In the genomic region with DNA sequence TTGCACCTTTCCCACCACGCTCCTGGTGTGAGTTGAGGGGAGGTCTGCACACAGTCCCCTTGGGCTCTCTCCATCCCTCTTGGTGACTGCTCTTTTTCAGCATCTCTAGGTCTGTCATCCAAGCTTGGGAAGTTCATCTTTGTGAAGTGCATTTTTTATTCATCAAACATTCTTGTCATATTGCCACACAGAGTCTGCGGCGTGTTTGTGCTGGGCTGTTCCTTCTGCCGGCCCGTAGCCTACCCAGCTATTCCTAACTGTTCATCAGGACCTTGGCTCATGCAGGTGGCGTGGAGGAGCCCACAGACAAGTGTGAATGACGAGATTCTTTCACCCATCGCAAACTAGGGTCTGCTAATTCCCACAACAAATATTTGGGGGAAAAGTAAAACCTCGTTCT, we compare ENCODE assay signal across 17 cellular contexts.
A peak's percentile ranks its signal among the peaks of the same experiment; 100 is the strongest.
DNase-seq lines count a peak whose midpoint lies in the region; ATAC-seq and TF ChIP-seq lines count a peak whose summit lies in the region.
"Had no signal": no experiment of that assay in that cellular context is flagged by ENCODE, and none has a peak within 500 bp of the region (broad histone marks: within the 10 kb centered on the region; RNA-seq: fewer than 3 reads in every experiment).

No MANE protein-coding gene starts in this region.

- H3K27me3 ChIP-seq in BLaER1 treated with 17β-estradiol and CSF1 and Interleukin-3, amounts not matched to agents 10 nM and 100 nM = no peaks in the 10 kb centered on the region
- H3K27me3 ChIP-seq: BLaER1 had no signal

- intact Hi-C loops in activated B cell treated with CpG ODN at 0.5 μM for 24 hours (cut with micrococcal nuclease) = no loop called here

- H3K27ac ChIP-seq in BLaER1 treated with 17β-estradiol and CSF1 and Interleukin-3, amounts not matched to agents 10 nM and 100 nM = 0 out of 22 replicates have a peak overlapping the region, but pooled peaks of 1 of the 11 experiments have one; percentile 49
- H3K27ac ChIP-seq: BLaER1 had no signal

- H3K27me3 Mint-ChIP-seq in activated B cell treated with CpG ODN at 0.5 μM for 24 hours (no peaks in the 10 kb centered on the region), osteocyte (ENCODE audit: unreplicated experiment) (no peaks in the 10 kb centered on the region)
- no peaks in the 10 kb centered on the region for H3K27me3 Mint-ChIP-seq in stimulated activated memory B cell treated with anti-CD40 and anti-IgM and Interleukin-4, amounts not matched to agents 10 μg/mL and 1 μg/mL and 100 μg/mL, for 72 hours

- H3K27ac Mint-ChIP-seq in activated B cell treated with CpG ODN at 0.5 μM for 24 hours (peak overlapping the region; percentile 41), osteocyte (ENCODE audit: unreplicated experiment) (no peak overlapping the region)
- H3K27ac Mint-ChIP-seq in stimulated activated memory B cell treated with anti-CD40 and anti-IgM and Interleukin-4, amounts not matched to agents 10 μg/mL and 1 μg/mL and 100 μg/mL, for 72 hours = peak overlapping the region; percentile 73
- H3K27ac Mint-ChIP-seq: CD8-positive, alpha-beta T cell had no signal

- DNase-seq in EH (ENCODE audit: low read depth) (peak; percentile 3), activated B cell treated with CpG ODN at 0.5 μM for 24 hours (no peak), osteocyte (ENCODE audit: extremely low spot score, unreplicated experiment) (no peak), NCI-H748 treated with DMSO at 0.1 percent for 48 hours (lab: John Stamatoyannopoulos, UW) (no peak)
- DNase-seq: 8988T; CD8-positive, alpha-beta T cell; DMS 273 treated with DMSO at 0.1 percent for 48 hours; DMS53; DND-41; GDM1; GOT3; KG1 had no signal

- H3K4me1 ChIP-seq in BLaER1 treated with 17β-estradiol and CSF1 and Interleukin-3, amounts not matched to agents 10 nM and 100 nM = peaks cover 43 to 56% (median 49%) of the 10 kb centered on the region in 10 experiments
- H3K4me1 ChIP-seq: HAP-1 had no signal

- no peaks in the 10 kb centered on the region for H3K36me3 Mint-ChIP-seq in activated B cell treated with CpG ODN at 0.5 μM for 24 hours (ENCODE audit: low read depth)
- no peaks in the 10 kb centered on the region for H3K36me3 Mint-ChIP-seq in stimulated activated memory B cell treated with anti-CD40 and anti-IgM and Interleukin-4, amounts not matched to agents 10 μg/mL and 1 μg/mL and 100 μg/mL, for 72 hours
- peaks cover under 1% of the 10 kb centered on the region for H3K36me3 Mint-ChIP-seq in osteocyte (ENCODE audit: unreplicated experiment)
- H3K36me3 Mint-ChIP-seq: CD8-positive, alpha-beta T cell had no signal

- H3K4me3 Mint-ChIP-seq in activated B cell treated with CpG ODN at 0.5 μM for 24 hours (no peak overlapping the region), osteocyte (ENCODE audit: unreplicated experiment) (no peak overlapping the region)
- H3K4me3 Mint-ChIP-seq in stimulated activated memory B cell treated with anti-CD40 and anti-IgM and Interleukin-4, amounts not matched to agents 10 μg/mL and 1 μg/mL and 100 μg/mL, for 72 hours = no peak overlapping the region
- H3K4me3 Mint-ChIP-seq: CD8-positive, alpha-beta T cell had no signal

- no peak overlapping the region for H3K9ac ChIP-seq in BLaER1 treated with 17β-estradiol and CSF1 and Interleukin-3, amounts not matched to agents 10 nM and 100 nM
- H3K9ac ChIP-seq: BLaER1 had no signal

- H4K20me1 ChIP-seq in BLaER1 treated with 17β-estradiol and CSF1 and Interleukin-3, amounts not matched to agents 10 nM and 100 nM = 0 out of 22 replicates have a peak, but pooled peaks cover 0 to 5% (median 0%) of the 10 kb centered on the region in 11 experiments
- H4K20me1 ChIP-seq: BLaER1 had no signal

- peaks cover 0 to 5% (median 0%) of the 10 kb centered on the region in 11 experiments; a peak in 1 of 22 replicates for H3K9me3 ChIP-seq in BLaER1 treated with 17β-estradiol and CSF1 and Interleukin-3, amounts not matched to agents 10 nM and 100 nM (replicated peaks in 1 of 11)
- H3K9me3 ChIP-seq: BLaER1, HAP-1 had no signal

- H3K9me3 Mint-ChIP-seq in activated B cell treated with CpG ODN at 0.5 μM for 24 hours (no peaks in the 10 kb centered on the region), osteocyte (ENCODE audit: unreplicated experiment) (peaks cover 9% of the 10 kb centered on the region)
- H3K9me3 Mint-ChIP-seq in stimulated activated memory B cell treated with anti-CD40 and anti-IgM and Interleukin-4, amounts not matched to agents 10 μg/mL and 1 μg/mL and 100 μg/mL, for 72 hours = no peaks in the 10 kb centered on the region
- H3K9me3 Mint-ChIP-seq: CD8-positive, alpha-beta T cell had no signal

- CTCF ChIA-PET in activated B cell treated with CpG ODN at 0.5 μM for 24 hours (lab: Charles Lee) = no interaction called here

- POLR2A ChIA-PET in activated B cell treated with CpG ODN at 0.5 μM for 24 hours (lab: Charles Lee) = interaction anchor here (0.7 to 1.4 kb wide), 4 partner anchors 21 to 140 kb away, joined by 3 to 4 read pairs (median 3); no protein-coding TSS in a partner anchor

- H3K4me1 Mint-ChIP-seq in activated B cell treated with CpG ODN at 0.5 μM for 24 hours (peaks cover 77% of the 10 kb centered on the region), osteocyte (ENCODE audit: unreplicated experiment) (no peaks in the 10 kb centered on the region)
- peaks cover 55% of the 10 kb centered on the region for H3K4me1 Mint-ChIP-seq in stimulated activated memory B cell treated with anti-CD40 and anti-IgM and Interleukin-4, amounts not matched to agents 10 μg/mL and 1 μg/mL and 100 μg/mL, for 72 hours

- H3K4me3 ChIP-seq in BLaER1 treated with 17β-estradiol and CSF1 and Interleukin-3, amounts not matched to agents 10 nM and 100 nM = no peak overlapping the region
- H3K4me3 ChIP-seq: BLaER1, HAP-1 had no signal

- TF ChIP-seq CTCF in activated B cell treated with CpG ODN at 0.5 μM for 24 hours (IDR thresholded peaks at IDR 0.05) (no peak), osteocyte (IDR thresholded peaks at IDR 0.05) (no peak)

- H3K36me3 ChIP-seq in BLaER1 treated with 17β-estradiol and CSF1 and Interleukin-3, amounts not matched to agents 10 nM and 100 nM = no peaks in the 10 kb centered on the region
- H3K36me3 ChIP-seq: BLaER1, HAP-1 had no signal

- H3K4me2 ChIP-seq in BLaER1 treated with 17β-estradiol and CSF1 and Interleukin-3, amounts not matched to agents 10 nM and 100 nM = peak overlapping the region in 6 of 11 experiments; percentile 14 to 72 (median 62); a peak in 6 of 22 replicates

- ATAC-seq in activated B cell treated with CpG ODN at 0.5 μM for 24 hours (ENCODE audit: low read depth) (no peak), HG03108 (IDR thresholded peaks at IDR 0.05; ENCODE audit: unreplicated experiment) (no peak)
- no peak for ATAC-seq in stimulated activated memory B cell treated with anti-CD40 and anti-IgM and Interleukin-4, amounts not matched to agents 10 μg/mL and 1 μg/mL and 100 μg/mL, for 72 hours
- ATAC-seq: CD8-positive, alpha-beta T cell had no signal
